In genomic region chr4:1910643-1911042, GRCh38 we compare ENCODE assay signal across 8 cellular contexts. TPM values are rescaled to one million over a fixed set of nuclear protein-coding genes. Genes with fewer than 3 reads are reported as not detected.
DNase-seq lines count a peak whose midpoint lies in the region; ATAC-seq and TF ChIP-seq lines count a peak whose summit lies in the region.

No MANE protein-coding gene starts in this region.

- H3K36me3 ChIP-seq in Caco-2 (ENCODE audit: control insufficient read depth, insufficient read depth, low read length), result no peaks in the 10 kb centered on the region

- no peaks in the 10 kb centered on the region for H3K27me3 Mint-ChIP-seq in Caco-2 (ENCODE audit: insufficient read depth, unreplicated experiment)

- peak; percentile 51 to 63 for TF ChIP-seq CTCF in Caco-2 (IDR thresholded peaks at IDR 0.05; ENCODE audit: insufficient read depth in 1 of 2, low read depth in 1 of 2, low read length in 1 of 2, severe bottlenecking in 1 of 2, unreplicated experiment in 1 of 2)

- POLR2A ChIA-PET in Caco-2 (lab: Charles Lee), result interaction anchor here (1.0 kb wide), 1 partner anchor 11 kb away, joined by 3 read pairs; no protein-coding TSS in a partner anchor

- no peaks in the 10 kb centered on the region for H3K4me1 ChIP-seq in Caco-2

- peaks cover 23% of the 10 kb centered on the region for H3K4me1 Mint-ChIP-seq in Caco-2 (ENCODE audit: low read depth, unreplicated experiment)

- H3K27me3 ChIP-seq in Caco-2 (replicated peaks; ENCODE audit: control insufficient read depth, insufficient read depth, low read length), result no peaks in the 10 kb centered on the region

- H3K9me3 ChIP-seq in Caco-2, result no peaks in the 10 kb centered on the region

- BruUV-seq in Caco-2 (replicated peaks; lab: Mats Ljungman, UMichigan), result no TSS peak

- ATAC-seq in esophagus mucosa (peak; percentile 19), GM21723 (IDR thresholded peaks at IDR 0.05; ENCODE audit: unreplicated experiment) (no peak), GM18907 (IDR thresholded peaks at IDR 0.05; ENCODE audit: unreplicated experiment) (no peak)

- DNase-seq in Caco-2 (peak in 1 of 2 experiments; percentile 67), HCEC 1CT (peak; percentile 17), SK-MEL-5 (ENCODE audit: low read depth, low spot score) (peak; percentile 69), pons (ENCODE audit: low spot score) (peak; percentile 81), NCI-H2029 treated with DMSO at 0.1 percent for 48 hours (lab: John Stamatoyannopoulos, UW) (no peak)

- intact Hi-C loops in Caco-2 (cut with micrococcal nuclease; ENCODE audit: unreplicated experiment), result loop anchor here (1.0 to 5.0 kb wide), 2 partner anchors 38 to 54 kb away; partner anchors contain the start of genes LETM1 and NSD2

- H3K36me3 Mint-ChIP-seq in Caco-2 (ENCODE audit: insufficient read depth, unreplicated experiment), result peaks cover 72% of the 10 kb centered on the region

- no peaks in the 10 kb centered on the region for H3K9me3 Mint-ChIP-seq in Caco-2 (ENCODE audit: unreplicated experiment)

- CTCF ChIA-PET in Caco-2 (lab: Charles Lee), result interaction anchor here (0.5 to 1.4 kb wide), 12 partner anchors 11 to 623 kb away, joined by 3 to 10 read pairs (median 3); no protein-coding TSS in a partner anchor

- no peak overlapping the region for H3K4me3 Mint-ChIP-seq in Caco-2 (ENCODE audit: unreplicated experiment)

- no peak overlapping the region for H3K27ac Mint-ChIP-seq in Caco-2 (ENCODE audit: unreplicated experiment)

- H3K4me3 ChIP-seq in Caco-2 (ENCODE audit: low read depth, low read length), result no peak overlapping the region

- in situ Hi-C loops in SK-MEL-5 (cut with HindIII; ENCODE audit: low pct_unique_long_range_greater_than_20kb, low sequenced_read_pairs), result no loop called here

RNA-seq across cellular contexts. Expression of gene NSD2, which starts 39.5 kb away (rescaled TPM):
- total RNA-seq in Caco-2 (2022), result 113 and 122 TPM in 2 replicates
- 24.8 and 25.9 TPM in 2 replicates for total RNA-seq in SK-MEL-5 (2014; rRNA removed; shearing (Covaris generic))
- polyA plus RNA-seq in SK-MEL-5 (2015; cell fraction: cytosol; rRNA removed), result 28.1 and 38.1 TPM in 2 replicates
- 67.1 and 87.8 TPM in 2 replicates for polyA plus RNA-seq in SK-MEL-5 (2015; cell fraction: nucleus; rRNA removed)
- 42.7 TPM for total RNA-seq in esophagus mucosa

RNA-seq across cellular contexts. Expression of gene LETM1, which starts 54.7 kb away (rescaled TPM):
- total RNA-seq in Caco-2 (2022) (63.9 and 68.9 TPM in 2 replicates), esophagus mucosa (55.0 TPM)
- total RNA-seq in SK-MEL-5 (2014; rRNA removed; shearing (Covaris generic)), result 42.3 and 45.9 TPM in 2 replicates
- 33.4 and 39.3 TPM in 2 replicates for polyA plus RNA-seq in SK-MEL-5 (2015; cell fraction: cytosol; rRNA removed)
- 83.9 and 88.7 TPM in 2 replicates for polyA plus RNA-seq in SK-MEL-5 (2015; cell fraction: nucleus; rRNA removed)
